In the genomic region with DNA sequence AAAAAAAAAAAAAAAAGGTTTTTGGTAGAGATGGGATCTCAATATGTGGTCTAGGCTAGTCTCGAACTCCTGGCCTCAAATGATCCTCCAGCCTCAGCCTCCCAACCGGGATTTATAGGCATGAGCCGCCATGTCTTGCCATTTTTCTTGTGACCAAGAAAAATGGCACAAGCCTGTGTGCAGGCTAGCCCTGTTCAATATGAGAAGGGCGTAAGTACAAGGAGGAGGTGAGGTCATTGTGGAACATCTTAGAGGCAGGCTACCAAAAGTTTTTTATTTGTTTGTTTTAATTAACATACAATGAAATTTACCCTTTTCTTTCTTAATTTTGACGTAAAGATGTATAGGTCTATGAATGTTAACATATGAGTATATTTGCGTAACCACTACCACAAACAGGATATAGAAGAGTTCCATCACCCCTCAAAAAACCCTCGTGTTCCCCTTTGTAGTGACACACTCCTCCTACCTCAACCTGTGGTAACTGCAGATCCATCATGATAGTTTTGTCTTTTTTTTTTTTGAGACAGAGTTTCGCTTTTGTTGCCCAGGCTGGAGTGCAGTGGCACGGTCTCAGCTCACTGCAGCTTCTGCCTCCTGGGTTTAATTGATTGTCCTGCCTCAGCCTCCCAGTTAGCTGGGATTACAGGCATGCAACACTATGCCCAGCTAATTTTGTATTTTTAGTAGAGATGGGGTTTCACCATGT, we compare ENCODE assay signal across 10 cellular contexts. TPM values are rescaled to one million over a fixed set of nuclear protein-coding genes. Genes with fewer than 3 reads are reported as not detected.
A peak's percentile ranks its signal among the peaks of the same experiment; 100 is the strongest.
DNase-seq lines count a peak whose midpoint lies in the region; ATAC-seq and TF ChIP-seq lines count a peak whose summit lies in the region.
"Had no signal": no experiment of that assay in that cellular context is flagged by ENCODE, and none has a peak within 500 bp of the region (broad histone marks: within the 10 kb centered on the region; RNA-seq: fewer than 3 reads in every experiment).

No MANE protein-coding gene starts in this region.

- H3K36me3 Mint-ChIP-seq in activated CD4-positive, alpha-beta T cell treated with anti-CD3 and anti-CD28 coated beads, Interleukin-2, amount 10 ng/mL, durations not matched to agents 7 days and 5 days (ENCODE audit: low read depth) = peaks cover 5% of the 10 kb centered on the region

- H3K9me3 ChIP-seq in OCI-LY7 (ENCODE audit: low read length) = no peaks in the 10 kb centered on the region

- H3K4me2 ChIP-seq in OCI-LY7 (ENCODE audit: low read length) = no peak overlapping the region

- H3K79me2 ChIP-seq in OCI-LY7 (ENCODE audit: insufficient read depth, low read depth, low read length) = no peaks in the 10 kb centered on the region

- no peak for TF ChIP-seq CTCF in OCI-LY7 (conservative IDR thresholded peaks at IDR 0.05; ENCODE audit: low read length)

- peak overlapping the region; percentile 49 for H3K4me3 Mint-ChIP-seq in activated CD4-positive, alpha-beta T cell treated with anti-CD3 and anti-CD28 coated beads, Interleukin-2, amount 10 ng/mL, durations not matched to agents 7 days and 5 days
- peak overlapping the region; percentile 20 to 31 for H3K4me3 Mint-ChIP-seq in stimulated activated naive CD8-positive, alpha-beta T cell treated with anti-CD3 and anti-CD28 coated beads, Interleukin-15, amount 100 ng/mL, for 72 hours

- POLR2A ChIA-PET in activated CD4-positive, alpha-beta T cell treated with anti-CD3 and anti-CD28 coated beads, Interleukin-2, amount 10 ng/mL, durations not matched to agents 7 days and 5 days (lab: Charles Lee) = interaction anchor here (0.6 kb wide), 1 partner anchor 45 kb away, joined by 3 read pairs; no protein-coding TSS in a partner anchor
- POLR2A ChIA-PET in OCI-LY7 (lab: Charles Lee) = interaction anchor here (0.7 kb wide), 2 partner anchors 1652 to 1731 kb away, joined by 3 to 4 read pairs; no protein-coding TSS in a partner anchor

- H4K20me1 ChIP-seq in OCI-LY7 (ENCODE audit: insufficient read depth, low read length) = no peaks in the 10 kb centered on the region

- peaks cover 7% of the 10 kb centered on the region for H3K4me1 ChIP-seq in OCI-LY7 (ENCODE audit: insufficient read depth, low read length, poor library complexity, severe bottlenecking)

- CTCF ChIA-PET in activated CD4-positive, alpha-beta T cell treated with anti-CD3 and anti-CD28 coated beads, Interleukin-2, amount 10 ng/mL, durations not matched to agents 7 days and 5 days (lab: Charles Lee) = interaction anchor here (0.6 to 1.9 kb wide), 2 partner anchors 36 to 102 kb away, joined by 3 to 4 read pairs; no protein-coding TSS in a partner anchor
- CTCF ChIA-PET in OCI-LY7 (lab: Charles Lee; ENCODE audit: unreplicated experiment) = no interaction called here

- peak overlapping the region; percentile 88 for H3K27ac Mint-ChIP-seq in activated CD4-positive, alpha-beta T cell treated with anti-CD3 and anti-CD28 coated beads, Interleukin-2, amount 10 ng/mL, durations not matched to agents 7 days and 5 days
- peak overlapping the region; percentile 77 to 90 for H3K27ac Mint-ChIP-seq in stimulated activated naive CD8-positive, alpha-beta T cell treated with anti-CD3 and anti-CD28 coated beads, Interleukin-15, amount 100 ng/mL, for 72 hours

- peaks cover 6% of the 10 kb centered on the region for H3K9me3 Mint-ChIP-seq in activated CD4-positive, alpha-beta T cell treated with anti-CD3 and anti-CD28 coated beads, Interleukin-2, amount 10 ng/mL, durations not matched to agents 7 days and 5 days
- H3K9me3 Mint-ChIP-seq in stimulated activated naive CD8-positive, alpha-beta T cell treated with anti-CD3 and anti-CD28 coated beads, Interleukin-15, amount 100 ng/mL, for 72 hours = peaks cover 4 to 16% of the 10 kb centered on the region in 2 donors

- H3K36me3 ChIP-seq in OCI-LY7 (ENCODE audit: insufficient read depth, low read length) = no peaks in the 10 kb centered on the region

- no peak overlapping the region for H2AFZ ChIP-seq in OCI-LY7 (ENCODE audit: low read length)

- no peak overlapping the region for H3K27ac ChIP-seq in OCI-LY7 (ENCODE audit: low read depth, low read length, poor library complexity, severe bottlenecking)

- intact Hi-C loops in OCI-LY7 (cut with micrococcal nuclease; ENCODE audit: unreplicated experiment) = no loop called here

- peak; percentile 34 for DNase-seq in activated naive CD4-positive, alpha-beta T cell treated with Interleukin-2 at 50 U/mL for 16 hours
- no peak for DNase-seq in activated naive CD4-positive, alpha-beta T cell (lab: John Stamatoyannopoulos, UW)
- DNase-seq in activated CD4-positive, alpha-beta T cell treated with anti-CD3 and anti-CD28 coated beads, Interleukin-2, amount 10 ng/mL, durations not matched to agents 7 days and 5 days = peak; percentile 72
- DNase-seq in effector CD4-positive, alpha-beta T cell = peak; percentile 17
- peak; percentile 51 to 73 for DNase-seq in stimulated activated naive CD8-positive, alpha-beta T cell treated with anti-CD3 and anti-CD28 coated beads, Interleukin-15, amount 100 ng/mL, for 72 hours
- DNase-seq in left lobe of liver (ENCODE audit: low spot score) = no peak
- DNase-seq in OCI-LY7 (ENCODE audit: low spot score) = no peak
- DNase-seq: IMR-90, NCI-H2029 treated with DMSO at 0.1 percent for 48 hours had no signal

- BruUV-seq in OCI-LY7 (replicated peaks; lab: Mats Ljungman, UMichigan) = no TSS peak

- no peak overlapping the region for H3K4me3 ChIP-seq in OCI-LY7 (ENCODE audit: low read depth, low read length, poor library complexity, severe bottlenecking)

- H3K9me2 ChIP-seq in OCI-LY7 (ENCODE audit: insufficient read depth, low read length) = no peaks in the 10 kb centered on the region

- ATAC-seq in stimulated activated naive CD8-positive, alpha-beta T cell treated with anti-CD3 and anti-CD28 coated beads, Interleukin-15, amount 100 ng/mL, for 72 hours = peak; percentile 85
- ATAC-seq in left lobe of liver (no peak), GM21737 (IDR thresholded peaks at IDR 0.05; ENCODE audit: unreplicated experiment) (no peak)

- H3K4me1 Mint-ChIP-seq in activated CD4-positive, alpha-beta T cell treated with anti-CD3 and anti-CD28 coated beads, Interleukin-2, amount 10 ng/mL, durations not matched to agents 7 days and 5 days = peaks cover 37% of the 10 kb centered on the region
- H3K4me1 Mint-ChIP-seq in stimulated activated naive CD8-positive, alpha-beta T cell treated with anti-CD3 and anti-CD28 coated beads, Interleukin-15, amount 100 ng/mL, for 72 hours = peaks cover 63% of the 10 kb centered on the region

- no peaks in the 10 kb centered on the region for H3K27me3 Mint-ChIP-seq in activated CD4-positive, alpha-beta T cell treated with anti-CD3 and anti-CD28 coated beads, Interleukin-2, amount 10 ng/mL, durations not matched to agents 7 days and 5 days
- H3K27me3 Mint-ChIP-seq in stimulated activated naive CD8-positive, alpha-beta T cell treated with anti-CD3 and anti-CD28 coated beads, Interleukin-15, amount 100 ng/mL, for 72 hours = no peaks in the 10 kb centered on the region

RNA-seq across cellular contexts. Expression of gene KIF3B, which starts 28.3 kb away (rescaled TPM):
- 10 to 100 TPM; 16.1 to 16.9 TPM for total RNA-seq in activated CD4-positive, alpha-beta T cell treated with anti-CD3 and anti-CD28 coated beads, Interleukin-2, amount 10 ng/mL, durations not matched to agents 7 days and 5 days
- total RNA-seq in left lobe of liver (19.3 TPM), OCI-LY7 (2022) (20.8 and 25.2 TPM in 2 replicates)
- total RNA-seq in OCI-LY7 (2014; rRNA removed; shearing (Covaris generic)) = 7.9 and 8.2 TPM in 2 replicates

RNA-seq across cellular contexts. Expression of gene POFUT1, which starts 41.5 kb away (rescaled TPM):
- 10 to 100 TPM; 26.5 to 27.1 TPM for total RNA-seq in activated CD4-positive, alpha-beta T cell treated with anti-CD3 and anti-CD28 coated beads, Interleukin-2, amount 10 ng/mL, durations not matched to agents 7 days and 5 days
- total RNA-seq in left lobe of liver (39.2 TPM), OCI-LY7 (2022) (27.8 and 33.1 TPM in 2 replicates)
- total RNA-seq in OCI-LY7 (2014; rRNA removed; shearing (Covaris generic)) = 16.8 and 21.4 TPM in 2 replicates

RNA-seq across cellular contexts. Expression of gene PLAGL2, which starts 41.6 kb away (rescaled TPM):
- total RNA-seq in activated CD4-positive, alpha-beta T cell treated with anti-CD3 and anti-CD28 coated beads, Interleukin-2, amount 10 ng/mL, durations not matched to agents 7 days and 5 days = 10 to 100 TPM; 22.8 to 25.6 TPM
- total RNA-seq in left lobe of liver (2.8 TPM), OCI-LY7 (2022) (40.3 and 42.9 TPM in 2 replicates)
- 7.4 and 9.8 TPM in 2 replicates for total RNA-seq in OCI-LY7 (2014; rRNA removed; shearing (Covaris generic))

Comparison
In these comparisons a context has a peak if more than half of its experiments do, and no peak if none do; other contexts are left out.
1. DNase-seq: peak in activated naive CD4-positive, alpha-beta T cell treated with Interleukin-2 at 50 U/mL for 16 hours (single experiment), activated CD4-positive, alpha-beta T cell treated with anti-CD3 and anti-CD28 coated beads, Interleukin-2, amount 10 ng/mL, durations not matched to agents 7 days and 5 days (single experiment), effector CD4-positive, alpha-beta T cell (single experiment) and stimulated activated naive CD8-positive, alpha-beta T cell treated with anti-CD3 and anti-CD28 coated beads, Interleukin-15, amount 100 ng/mL, for 72 hours (2 of 2); none in activated naive CD4-positive, alpha-beta T cell (0 of 4), left lobe of liver (single experiment) and OCI-LY7 (single experiment).